ENCODE assay signal across 11 cellular contexts in genomic region chr1:161622054-161622453, GRCh38. TPM values are rescaled to one million over a fixed set of nuclear protein-coding genes. Genes with fewer than 3 reads are reported as not detected.
DNase-seq lines count a peak whose midpoint lies in the region; ATAC-seq and TF ChIP-seq lines count a peak whose summit lies in the region.
"Not testable (repeated sequence)": the region's sequence is repeated elsewhere in the genome, so short reads cannot be mapped to it uniquely, and the experiment has no call there.
"Had no signal": no experiment of that assay in that cellular context is flagged by ENCODE, and none has a peak within 500 bp of the region (broad histone marks: within the 10 kb centered on the region; RNA-seq: fewer than 3 reads in every experiment).

No MANE protein-coding gene starts in this region.

- WGBS in lung, 2 donors, result 22 to 50% methylated on average over 7 to 8 of the region's 8 CpGs

- CTCF ChIA-PET in activated CD4-positive, alpha-beta T cell treated with anti-CD3 and anti-CD28 coated beads, Interleukin-2, amount 10 ng/mL, durations not matched to agents 7 days and 5 days (lab: Charles Lee), result not testable (repeated sequence)

- not testable (repeated sequence) for TF ChIP-seq CTCF in coronary artery (IDR thresholded peaks at IDR 0.05); lung (IDR thresholded peaks at IDR 0.05; ENCODE audit: control extremely low read depth, extremely low read depth)

- H3K4me1 Mint-ChIP-seq in activated CD4-positive, alpha-beta T cell treated with anti-CD3 and anti-CD28 coated beads, Interleukin-2, amount 10 ng/mL, durations not matched to agents 7 days and 5 days, result peaks cover 44% of the 10 kb centered on the region

- H3K36me3 ChIP-seq in lung (ENCODE audit: control insufficient read depth in 2 of 2, insufficient read depth in 2 of 2, low read length in 2 of 2), result not testable (repeated sequence)

- peak overlapping the region; percentile 80 for H3K4me3 Mint-ChIP-seq in activated CD4-positive, alpha-beta T cell treated with anti-CD3 and anti-CD28 coated beads, Interleukin-2, amount 10 ng/mL, durations not matched to agents 7 days and 5 days

- peak overlapping the region; percentile 52 for H3K4me3 ChIP-seq in coronary artery
- H3K4me3 ChIP-seq in lung, result not testable (repeated sequence)

- H3K27me3 ChIP-seq in lung (ENCODE audit: control insufficient read depth, insufficient read depth), result not testable (repeated sequence)

- H3K27me3 Mint-ChIP-seq in activated CD4-positive, alpha-beta T cell treated with anti-CD3 and anti-CD28 coated beads, Interleukin-2, amount 10 ng/mL, durations not matched to agents 7 days and 5 days, result peaks cover 15% of the 10 kb centered on the region

- H3K9me3 ChIP-seq in lung (ENCODE audit: control insufficient read depth in 2 of 2, insufficient read depth in 1 of 2, low read length in 1 of 2), result not testable (repeated sequence)

- peak overlapping the region; percentile 68 for H3K27ac Mint-ChIP-seq in activated CD4-positive, alpha-beta T cell treated with anti-CD3 and anti-CD28 coated beads, Interleukin-2, amount 10 ng/mL, durations not matched to agents 7 days and 5 days

- H3K9me3 Mint-ChIP-seq in activated CD4-positive, alpha-beta T cell treated with anti-CD3 and anti-CD28 coated beads, Interleukin-2, amount 10 ng/mL, durations not matched to agents 7 days and 5 days, result not testable (repeated sequence)

- H3K36me3 Mint-ChIP-seq in activated CD4-positive, alpha-beta T cell treated with anti-CD3 and anti-CD28 coated beads, Interleukin-2, amount 10 ng/mL, durations not matched to agents 7 days and 5 days (ENCODE audit: low read depth), result not testable (repeated sequence)

- not testable (repeated sequence) for H3K4me1 ChIP-seq in lung (ENCODE audit: control insufficient read depth in 2 of 2, insufficient read depth in 2 of 2, low read length in 2 of 2)

- DNase-seq in DMS 273 (lab: John Stamatoyannopoulos, UW; ENCODE audit: unreplicated experiment) (peak; percentile 8), NOMO-1 treated with dmso at 0.1 percent for 144 hours (lab: John Stamatoyannopoulos, UW; ENCODE audit: unreplicated experiment) (peak; percentile 21)
- not testable (repeated sequence) for DNase-seq in activated CD4-positive, alpha-beta T cell treated with anti-CD3 and anti-CD28 coated beads, Interleukin-2, amount 10 ng/mL, durations not matched to agents 7 days and 5 days; coronary artery (ENCODE audit: low spot score); lung (ENCODE audit: low spot score)
- DNase-seq in stimulated activated CD4-positive, alpha-beta T cell treated with anti-CD3 and anti-CD28 coated beads, Interleukin-15, amount 100 ng/mL, for 24 hours, result peak; percentile 10

- H3K27ac ChIP-seq in coronary artery; lung (ENCODE audit: low read depth in 1 of 2, low read length in 1 of 2): not testable (repeated sequence)

- peak; percentile 35 for ATAC-seq in GM21447 (IDR thresholded peaks at IDR 0.05; ENCODE audit: unreplicated experiment)
- ATAC-seq in HG03175 (IDR thresholded peaks at IDR 0.05; ENCODE audit: unreplicated experiment), result peak; percentile 23
- peak; percentile 9 for ATAC-seq in lung (ENCODE audit: insufficient read depth, low FRiP score)

- POLR2A ChIA-PET in activated CD4-positive, alpha-beta T cell treated with anti-CD3 and anti-CD28 coated beads, Interleukin-2, amount 10 ng/mL, durations not matched to agents 7 days and 5 days (lab: Charles Lee), result not testable (repeated sequence)

RNA-seq across cellular contexts. Expression of gene FCGR3B, which starts 8.9 kb away (rescaled TPM):
- not detected for total RNA-seq in activated CD4-positive, alpha-beta T cell treated with anti-CD3 and anti-CD28 coated beads, Interleukin-2, amount 10 ng/mL, durations not matched to agents 7 days and 5 days
- 10 to 100 TPM in 1 of 2 donors, 1 to 10 TPM in 1; 9.9 to 15.7 TPM for total RNA-seq in lung
- polyA plus RNA-seq in lung, result 10 to 100 TPM in 1 of 2 donors, 1 to 10 TPM in 1; 1.8 to 79.0 TPM
- total RNA-seq: fibroblast of lung, myocyte had no signal
- polyA plus RNA-seq: BJ, fibroblast of lung had no signal

RNA-seq across cellular contexts. Expression of gene FCGR2B, which starts 40.9 kb away (rescaled TPM):
- total RNA-seq in activated CD4-positive, alpha-beta T cell treated with anti-CD3 and anti-CD28 coated beads, Interleukin-2, amount 10 ng/mL, durations not matched to agents 7 days and 5 days, result not detected
- total RNA-seq in lung, result 10 to 100 TPM in 1 of 2 donors, 1 to 10 TPM in 1; 6.8 to 12.3 TPM
- polyA plus RNA-seq in lung, result 10 to 100 TPM in 1 of 2 donors, 1 to 10 TPM in 1; 9.0 to 12.0 TPM
- total RNA-seq: fibroblast of lung, myocyte had no signal
- polyA plus RNA-seq: BJ, fibroblast of lung had no signal

Comparison
In these comparisons a context has a peak if more than half of its experiments do, and no peak if none do; other contexts are left out.
1. RNA of gene FCGR3B, which starts 8.9 kb away (total RNA-seq): 9.9 to 15.7 TPM in lung; not detected in activated CD4-positive, alpha-beta T cell treated with anti-CD3 and anti-CD28 coated beads, Interleukin-2, amount 10 ng/mL, durations not matched to agents 7 days and 5 days; every median in the first group is over 10 times any median in the second.
2. RNA of gene FCGR2B, which starts 40.9 kb away (total RNA-seq): 6.8 to 12.3 TPM in lung; not detected in activated CD4-positive, alpha-beta T cell treated with anti-CD3 and anti-CD28 coated beads, Interleukin-2, amount 10 ng/mL, durations not matched to agents 7 days and 5 days; every median in the first group is over 4 times any median in the second.
3. Peak in every context shown above with its lines, with median percentiles within 50 percentile points of each other: ATAC-seq.